ENCODE assay signal across 21 cellular contexts in genomic region chr5:112059601-112060135, GRCh38.
DNase-seq lines count a peak whose midpoint lies in the region; ATAC-seq, FAIRE-seq and TF ChIP-seq lines count a peak whose summit lies in the region.
"Had no signal": no experiment of that assay in that cellular context is flagged by ENCODE, and none has a peak within 500 bp of the region (broad histone marks: within the 10 kb centered on the region; RNA-seq: fewer than 3 reads in every experiment).

No MANE protein-coding gene starts in this region.

- TF ChIP-seq CTCF in Loucy (conservative IDR thresholded peaks at IDR 0.05; ENCODE audit: low read length), result no peak
- TF ChIP-seq CTCF in endothelial cell (IDR thresholded peaks at IDR 0.05; ENCODE audit: unreplicated experiment), result no peak
- TF ChIP-seq CTCF in D721Med (IDR thresholded peaks at IDR 0.05; ENCODE audit: insufficient read depth, missing control alignments), result no peak
- TF ChIP-seq CTCF in natural killer cell (IDR thresholded peaks at IDR 0.05), result no peak

- H3K27me3 ChIP-seq in Loucy (ENCODE audit: insufficient read depth, low read length, poor library complexity, severe bottlenecking), result no peaks in the 10 kb centered on the region
- H3K27me3 ChIP-seq: BLaER1, SJSA1 had no signal

- H3K79me2 ChIP-seq in Loucy (ENCODE audit: insufficient read depth, low read length), result no peaks in the 10 kb centered on the region

- peaks cover 10% of the 10 kb centered on the region for H3K36me3 Mint-ChIP-seq in endothelial cell (ENCODE audit: low read depth, unreplicated experiment)
- no peaks in the 10 kb centered on the region for H3K36me3 Mint-ChIP-seq in natural killer cell
- H3K36me3 Mint-ChIP-seq: CD4-positive, alpha-beta memory T cell had no signal

- peak overlapping the region; percentile 40 for H3K4me2 ChIP-seq in Loucy (ENCODE audit: low read depth, low read length, poor library complexity, severe bottlenecking)
- H3K4me2 ChIP-seq: BLaER1 had no signal

- no peak overlapping the region for H3K4me3 Mint-ChIP-seq in endothelial cell (ENCODE audit: unreplicated experiment)
- no peak overlapping the region for H3K4me3 Mint-ChIP-seq in natural killer cell
- H3K4me3 Mint-ChIP-seq: CD4-positive, alpha-beta memory T cell had no signal

- H3K4me1 Mint-ChIP-seq in endothelial cell (ENCODE audit: unreplicated experiment) (peaks cover 13% of the 10 kb centered on the region), natural killer cell (no peaks in the 10 kb centered on the region)
- H3K4me1 Mint-ChIP-seq: CD4-positive, alpha-beta memory T cell had no signal

- no peak overlapping the region for H2AFZ ChIP-seq in Loucy (ENCODE audit: low read length)

- FAIRE-seq in D721Med (lab: Jason Lieb, UNC), result no peak
- FAIRE-seq: GM19239, H54 had no signal

- H3K36me3 ChIP-seq in Loucy (ENCODE audit: insufficient read depth, low read length), result no peaks in the 10 kb centered on the region
- H3K36me3 ChIP-seq: BLaER1, SJSA1 had no signal

- no peaks in the 10 kb centered on the region for H3K9me3 ChIP-seq in Loucy (ENCODE audit: insufficient read depth, low read depth, low read length)

- H3F3A ChIP-seq in Loucy (ENCODE audit: low read depth), result no peaks in the 10 kb centered on the region

- no peaks in the 10 kb centered on the region for H4K20me1 ChIP-seq in Loucy (ENCODE audit: insufficient read depth, low read length, poor library complexity, severe bottlenecking)
- H4K20me1 ChIP-seq: BLaER1 had no signal

- H3K27me3 Mint-ChIP-seq in endothelial cell (ENCODE audit: unreplicated experiment), result peaks cover 2% of the 10 kb centered on the region
- no peaks in the 10 kb centered on the region for H3K27me3 Mint-ChIP-seq in natural killer cell (ENCODE audit: low read depth in 2 of 2)

- H3K4me3 ChIP-seq in Loucy (ENCODE audit: low read length, poor library complexity, severe bottlenecking), result no peak overlapping the region
- H3K4me3 ChIP-seq: BLaER1, SJSA1 had no signal

- H3K9me3 Mint-ChIP-seq in endothelial cell (ENCODE audit: unreplicated experiment) (peaks cover 5% of the 10 kb centered on the region), natural killer cell (peaks cover 2 to 3% of the 10 kb centered on the region in 2 donors)

- peaks cover 7% of the 10 kb centered on the region for H3K4me1 ChIP-seq in Loucy (ENCODE audit: insufficient read depth, low read length, poor library complexity, severe bottlenecking)
- H3K4me1 ChIP-seq: BLaER1 had no signal

- intact Hi-C loops in natural killer cell (cut with micrococcal nuclease), result no loop called here

- no peak overlapping the region for H3K9ac ChIP-seq in Loucy (ENCODE audit: low read depth, low read length, poor library complexity, severe bottlenecking)
- H3K9ac ChIP-seq: BLaER1 had no signal

- peak; percentile 47 for ATAC-seq in GM18502 (IDR thresholded peaks at IDR 0.05; ENCODE audit: poor library complexity, unreplicated experiment)
- ATAC-seq in GM21381 (IDR thresholded peaks at IDR 0.05; ENCODE audit: unreplicated experiment), result peak; percentile 54
- ATAC-seq in natural killer cell, result no peak
- ATAC-seq: Panc1 had no signal

- H3K9me2 ChIP-seq in Loucy (replicated peaks; ENCODE audit: low read depth, low read length), result no peaks in the 10 kb centered on the region

- H3K27ac Mint-ChIP-seq in endothelial cell (ENCODE audit: unreplicated experiment) (peak overlapping the region; percentile 61), natural killer cell (no peak overlapping the region)
- H3K27ac Mint-ChIP-seq: CD4-positive, alpha-beta memory T cell had no signal

- DNase-seq in endothelial cell (ENCODE audit: low spot score) (peak; percentile 9), D721Med (ENCODE audit: insufficient read length, low spot score) (no peak), NCI-H69 (lab: John Stamatoyannopoulos, UW) (no peak), A172 (ENCODE audit: low spot score) (no peak), natural killer cell (no peak)
- DNase-seq: Calu3; CD4-positive, alpha-beta memory T cell; DMS53; NCI-H1092 treated with DMSO at 0.1 percent for 48 hours; NCI-H146; NCI-H2081; NCI-H446 treated with DMSO at 0.1 percent for 48 hours; SW 1271 had no signal

Comparison
In these comparisons a context has a peak if more than half of its experiments do, and no peak if none do; other contexts are left out.
1. ATAC-seq: peak in GM18502 (single experiment) and GM21381 (single experiment); none in natural killer cell (0 of 3).